ENCODE assay signal across 1 cellular context in genomic region chr1:35855016-35855700, GRCh38.
TF ChIP-seq lines count a peak whose summit lies in the region.

No MANE protein-coding gene starts in this region.

TF ChIP-seq in HEK293, 187 proteins besides CTCF, POLR2A, EP300 and RAD21 (continued from another document):
- TF ChIP-seq PRDM6 (tag by site-specific recombination; IDR thresholded peaks at IDR 0.05) (peak; percentile 75), ZNF664 (tag by site-specific recombination; IDR thresholded peaks at IDR 0.05) (no peak), ZNF843 (tag by site-specific recombination; IDR thresholded peaks at IDR 0.05) (no peak), HOXC10 (CRISPR knock-in tag; IDR thresholded peaks at IDR 0.05) (no peak), WT1 (tag by site-specific recombination; IDR thresholded peaks at IDR 0.05) (no peak), SCRT2 (tag by site-specific recombination; IDR thresholded peaks at IDR 0.05) (peak; percentile 87), ZNF600 (tag by site-specific recombination; IDR thresholded peaks at IDR 0.05) (no peak), ZNF658 (tag by site-specific recombination; IDR thresholded peaks at IDR 0.05) (no peak), ZNF19 (tag by site-specific recombination; IDR thresholded peaks at IDR 0.05; ENCODE audit: low read depth) (no peak), ZSCAN23 (tag by site-specific recombination; IDR thresholded peaks at IDR 0.05) (no peak)
